ENCODE assay signal across 25 cellular contexts in the genomic region with DNA sequence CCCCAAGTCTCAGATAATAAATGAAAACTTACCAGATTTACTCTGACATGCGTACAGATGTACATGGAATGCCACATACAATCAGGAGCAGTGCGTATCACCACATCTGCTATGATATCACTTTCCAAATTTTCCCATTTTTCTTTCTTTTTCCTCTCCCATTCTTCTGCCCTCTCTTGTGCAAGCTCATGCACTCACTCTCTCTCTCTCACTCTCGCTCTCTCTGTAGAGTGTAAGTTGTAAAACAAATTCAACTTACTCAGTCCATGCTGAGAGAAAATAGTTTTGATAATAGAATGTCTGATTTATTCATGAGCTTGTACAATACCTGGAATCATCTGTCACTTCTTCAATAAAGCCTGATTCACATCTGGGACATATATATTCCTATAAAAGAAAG. TPM values are rescaled to one million over a fixed set of nuclear protein-coding genes. Genes with fewer than 3 reads are reported as not detected.
DNase-seq lines count a peak whose midpoint lies in the region; ATAC-seq and TF ChIP-seq lines count a peak whose summit lies in the region.
"Had no signal": no experiment of that assay in that cellular context is flagged by ENCODE, and none has a peak within 500 bp of the region (broad histone marks: within the 10 kb centered on the region; RNA-seq: fewer than 3 reads in every experiment).

No MANE protein-coding gene starts in this region.

- H3K27me3 Mint-ChIP-seq in T-helper 17 cell (no peaks in the 10 kb centered on the region), nephron progenitor cell (ENCODE audit: low read depth, poor library complexity) (no peaks in the 10 kb centered on the region)
- H3K27me3 Mint-ChIP-seq: CD4-positive, alpha-beta memory T cell; CD4-positive, CD25-positive, alpha-beta regulatory T cell; CD8-positive, alpha-beta memory T cell had no signal

- no peaks in the 10 kb centered on the region for H3K27me3 ChIP-seq in IMR-90 (ENCODE audit: control insufficient read depth, insufficient read depth, low read length)
- H3K27me3 ChIP-seq: BE2C, BLaER1 had no signal

- no peak overlapping the region for H2BK5ac ChIP-seq in IMR-90 (ENCODE audit: low read depth, low read length, poor library complexity, severe bottlenecking)

- H3K9ac ChIP-seq in IMR-90 (ENCODE audit: low read depth, low read length) = no peak overlapping the region
- H3K9ac ChIP-seq: BLaER1 had no signal

- CTCF ChIA-PET in IMR-90 (lab: Yijun Ruan, JAX) = interaction anchor here (0.9 kb wide), 1 partner anchor 13 kb away, joined by 3 read pairs; no protein-coding TSS in a partner anchor

- H3K36me3 Mint-ChIP-seq in T-helper 17 cell (ENCODE audit: low read depth) (peaks cover 11% of the 10 kb centered on the region), nephron progenitor cell (ENCODE audit: low read depth) (peaks cover 32% of the 10 kb centered on the region)

- H4K91ac ChIP-seq in IMR-90 (ENCODE audit: insufficient read depth, low read depth, low read length) = no peak overlapping the region

- H3K23ac ChIP-seq in IMR-90 (ENCODE audit: low read depth, low read length) = peak overlapping the region; percentile 47; the same call in 1 of the 2 replicates

- H3K27ac Mint-ChIP-seq in T-helper 17 cell (peak overlapping the region; percentile 34), nephron progenitor cell (peak overlapping the region; percentile 84)
- H3K27ac Mint-ChIP-seq: CD4-positive, alpha-beta memory T cell had no signal

- ATAC-seq in IMR-90 (ENCODE audit: low read depth) (no peak), T-helper 17 cell (no peak)
- ATAC-seq: GM12878 had no signal

- no peak overlapping the region for H2AK9ac ChIP-seq in IMR-90 (replicated peaks; ENCODE audit: low read depth, low read length, poor library complexity)

- no peak overlapping the region for H4K8ac ChIP-seq in IMR-90 (ENCODE audit: low read depth in 2 of 2, low read length in 2 of 2)

- H2AFZ ChIP-seq in IMR-90 (replicated peaks; ENCODE audit: low read length, poor library complexity) = no peak overlapping the region

- H3K4me3 Mint-ChIP-seq in T-helper 17 cell (no peak overlapping the region), nephron progenitor cell (no peak overlapping the region)
- H3K4me3 Mint-ChIP-seq: CD14-positive monocyte; CD4-positive, alpha-beta memory T cell; CD4-positive, CD25-positive, alpha-beta regulatory T cell; CD8-positive, alpha-beta memory T cell had no signal

- peaks cover 10% of the 10 kb centered on the region for H3K36me3 ChIP-seq in IMR-90 (ENCODE audit: control insufficient read depth, insufficient read depth, low read length)
- H3K36me3 ChIP-seq: BE2C had no signal

- H2BK15ac ChIP-seq in IMR-90 (ENCODE audit: low read depth, low read length) = no peak overlapping the region

- peaks cover 17 to 66% of the 10 kb centered on the region in 2 experiments for H3K79me1 ChIP-seq in IMR-90 (ENCODE audit: low read depth in 1 of 2, low read length in 2 of 2)

- H3K4me3 ChIP-seq in IMR-90 (ENCODE audit: insufficient read depth, low read depth, low read length) = no peak overlapping the region
- H3K4me3 ChIP-seq: BLaER1, GM12878 had no signal

- H3K9me3 ChIP-seq in IMR-90 (ENCODE audit: control insufficient read depth, insufficient read depth, low read length) = no peaks in the 10 kb centered on the region
- H3K9me3 ChIP-seq in T-helper 17 cell (ENCODE audit: control insufficient read depth, low read length, poor library complexity, severe bottlenecking) = no peaks in the 10 kb centered on the region
- H3K9me3 ChIP-seq: BE2C, BLaER1 had no signal

- 100% methylated on average over 2 of the region's 3 CpGs; no CpG with 5 or more reads in 1 of the 2 experiments for WGBS in IMR-90 (ENCODE audit: extremely low coverage in 2 of 2, insufficient read length in 1 of 2), 2 experiments

- no peak overlapping the region for H3K56ac ChIP-seq in IMR-90 (ENCODE audit: extremely low read depth, insufficient read depth, low read length)

- H2BK20ac ChIP-seq in IMR-90 (ENCODE audit: low read depth, low read length) = no peak overlapping the region

- no peak overlapping the region for H3K14ac ChIP-seq in IMR-90 (replicated peaks; ENCODE audit: low read depth, low read length)

- in situ Hi-C loops in IMR-90 (cut with MboI; ENCODE audit: low sequenced_read_pairs) = no loop called here

- no peak for DNase-seq in IMR-90
- no peak for DNase-seq in T-helper 17 cell
- no peak for DNase-seq in nephron progenitor cell
- DNase-seq in NAMALWA (ENCODE audit: low spot score) = no peak
- no peak for DNase-seq in stimulated activated naive CD4-positive, alpha-beta T cell treated with Interleukin-2 at 50 U/mL for 16 hours (lab: John Stamatoyannopoulos, UW)
- DNase-seq in SKM-1 (lab: John Stamatoyannopoulos, UW; ENCODE audit: unreplicated experiment) = no peak
- no peak for DNase-seq in cortex of kidney (lab: John Stamatoyannopoulos, UW)
- DNase-seq: 8988T; ACHN; BE2C; C1 segment of cervical spinal cord; CD4-positive, alpha-beta memory T cell; CD4-positive, CD25-positive, alpha-beta regulatory T cell; CD8-positive, alpha-beta memory T cell; COR-L47; DMS 273 treated with DMSO at 0.1 percent for 48 hours; DMS153; DMS53; DMS79; DND-41; EL; GDM1 had no signal

- H3K9me1 ChIP-seq in IMR-90 (ENCODE audit: insufficient read depth, low read length) = peaks cover 2% of the 10 kb centered on the region

- intact Hi-C loops in IMR-90 (cut with micrococcal nuclease) = no loop called here

- H3K4me2 ChIP-seq in IMR-90 (ENCODE audit: low read depth, low read length) = no peak overlapping the region
- H3K4me2 ChIP-seq: BLaER1 had no signal

- TF ChIP-seq POLR2A in IMR-90 (IDR thresholded peaks at IDR 0.05; ENCODE audit: low read depth, low read length) = no peak

- H2BK120ac ChIP-seq in IMR-90 (ENCODE audit: low read depth, low read length) = no peak overlapping the region

- no peak overlapping the region for H3K4ac ChIP-seq in IMR-90 (ENCODE audit: low read depth, low read length)

- POLR2A ChIA-PET in IMR-90 (lab: Charles Lee; ENCODE audit: unreplicated experiment) = no interaction called here

- no peak overlapping the region for H2AK5ac ChIP-seq in IMR-90 (ENCODE audit: low read depth, low read length)

- no peak overlapping the region for H3K27ac ChIP-seq in IMR-90 (ENCODE audit: insufficient read depth, low read length)
- H3K27ac ChIP-seq: BLaER1 had no signal

- dilution Hi-C loops in IMR-90 (cut with HindIII; ENCODE audit: low sequenced_read_pairs, unreplicated experiment) = no loop called here

- peaks cover 31% of the 10 kb centered on the region for H3K4me1 Mint-ChIP-seq in T-helper 17 cell
- peaks cover 5% of the 10 kb centered on the region for H3K4me1 Mint-ChIP-seq in nephron progenitor cell

- 0 out of 2 replicates have a peak, but pooled peaks cover 3% of the 10 kb centered on the region for H4K20me1 ChIP-seq in IMR-90 (ENCODE audit: insufficient read depth, low read length)

- TF ChIP-seq CTCF in IMR-90 (conservative IDR thresholded peaks at IDR 0.05; ENCODE audit: low read depth, low read length) (no peak), nephron progenitor cell (IDR thresholded peaks at IDR 0.05) (no peak)

- BruUV-seq in IMR-90 (replicated peaks; lab: Mats Ljungman, UMichigan) = no TSS peak

- no peak overlapping the region for H4K5ac ChIP-seq in IMR-90 (ENCODE audit: low read depth, low read length)

- no peak overlapping the region for H3K18ac ChIP-seq in IMR-90 (ENCODE audit: low read depth, low read length)

- H3K9me3 Mint-ChIP-seq in nephron progenitor cell = no peaks in the 10 kb centered on the region
- H3K9me3 Mint-ChIP-seq: CD4-positive, alpha-beta memory T cell; CD4-positive, CD25-positive, alpha-beta regulatory T cell; CD8-positive, alpha-beta memory T cell had no signal

- H3K4me1 ChIP-seq in IMR-90 (ENCODE audit: control insufficient read depth, insufficient read depth, low read length) = peaks cover 2% of the 10 kb centered on the region; the same call in 1 of the 2 replicates
- H3K4me1 ChIP-seq: BE2C, BLaER1 had no signal

- no peak for TF ChIP-seq RAD21 in IMR-90 (IDR thresholded peaks at IDR 0.05; ENCODE audit: low read length)

TF ChIP-seq in IMR-90, 13 proteins besides CTCF, POLR2A, EP300 and RAD21:
- no peak for TF ChIP-seq RCOR1 (IDR thresholded peaks at IDR 0.05; ENCODE audit: insufficient replicate concordance, low read length)

RNA-seq across cellular contexts. Expression of gene RNF115, which starts 35.3 kb away (rescaled TPM):
- total RNA-seq in IMR-90 (2012; rRNA removed) = 22.5 and 22.9 TPM in 2 replicates
- 11.5 and 13.5 TPM in 2 replicates for polyA plus RNA-seq in IMR-90 (2012; rRNA removed)
- polyA plus RNA-seq in IMR-90 (2012; cell fraction: cytosol; rRNA removed) = 3.0 and 3.1 TPM in 2 replicates
- 5.6 and 33.2 TPM in 2 replicates for polyA plus RNA-seq in IMR-90 (2012; cell fraction: nucleus; rRNA removed; ENCODE audit: low replicate concordance)
- total RNA-seq in T-helper 17 cell = 10 to 100 TPM; 14.0 to 16.6 TPM

RNA-seq across cellular contexts. Expression of gene POLR3C, which starts 35.4 kb away (rescaled TPM):
- 69.4 and 94.1 TPM in 2 replicates for total RNA-seq in IMR-90 (2012; rRNA removed)
- 47.0 and 49.4 TPM in 2 replicates for polyA plus RNA-seq in IMR-90 (2012; rRNA removed)
- polyA plus RNA-seq in IMR-90 (2012; cell fraction: cytosol; rRNA removed) = 22.2 and 44.4 TPM in 2 replicates
- polyA plus RNA-seq in IMR-90 (2012; cell fraction: nucleus; rRNA removed; ENCODE audit: low replicate concordance) = 20.9 and 66.4 TPM in 2 replicates
- 10 to 100 TPM; 19.3 to 25.1 TPM for total RNA-seq in T-helper 17 cell

RNA-seq across cellular contexts. Expression of gene NUDT17, which starts 56.9 kb away (rescaled TPM):
- 2.3 and 2.8 TPM in 2 replicates for total RNA-seq in IMR-90 (2012; rRNA removed)
- polyA plus RNA-seq in IMR-90 (2012; rRNA removed) = 1.6 and 2.8 TPM in 2 replicates
- polyA plus RNA-seq in IMR-90 (2012; cell fraction: cytosol; rRNA removed) = 2.3 and 2.5 TPM in 2 replicates
- polyA plus RNA-seq in IMR-90 (2012; cell fraction: nucleus; rRNA removed; ENCODE audit: low replicate concordance) = 5.6 and 6.7 TPM in 2 replicates
- total RNA-seq in T-helper 17 cell = 1 to 10 TPM; 2.1 to 2.2 TPM
